In genomic region chr3:170350515-170351413, GRCh38 we compare ENCODE assay signal across 11 cellular contexts. TPM values are rescaled to one million over a fixed set of nuclear protein-coding genes. Genes with fewer than 3 reads are reported as not detected.
DNase-seq lines count a peak whose midpoint lies in the region; ATAC-seq lines count a peak whose summit lies in the region.
"Had no signal": no experiment of that assay in that cellular context is flagged by ENCODE, and none has a peak within 500 bp of the region (broad histone marks: within the 10 kb centered on the region; RNA-seq: fewer than 3 reads in every experiment).

No MANE protein-coding gene starts in this region.

- H3K27me3 ChIP-seq in H7 (ENCODE audit: control insufficient read depth, insufficient read depth, low read length), result no peaks in the 10 kb centered on the region
- H3K27me3 ChIP-seq: esophagus squamous epithelium had no signal

- intact Hi-C loops in sciatic nerve (cut with DNase I), result no loop called here

- no peak overlapping the region for H3K4me3 ChIP-seq in H7 (ENCODE audit: insufficient read depth, low read depth, low read length)
- H3K4me3 ChIP-seq: esophagus squamous epithelium had no signal

- peak; percentile 65 for DNase-seq in NCI-H69 (lab: John Stamatoyannopoulos, UW)
- DNase-seq in sciatic nerve (ENCODE audit: low spot score), result no peak
- DNase-seq in H7, result no peak
- DNase-seq in stimulated activated CD4-positive, alpha-beta T cell treated with anti-CD3 and anti-CD28 coated beads, Interleukin-2, amount 100 ng/mL, for 48 hours, result no peak
- DNase-seq in cerebellar cortex (ENCODE audit: low spot score), result no peak
- DNase-seq: DND-41, esophagus squamous epithelium, NCI-H446, SW 1271 had no signal

- no peaks in the 10 kb centered on the region for H3K36me3 ChIP-seq in H7 (replicated peaks; ENCODE audit: control insufficient read depth, insufficient read depth, low read length)

- ATAC-seq in GM19035 (IDR thresholded peaks at IDR 0.05; ENCODE audit: unreplicated experiment) (peak; percentile 36), HG02798 (IDR thresholded peaks at IDR 0.05; ENCODE audit: poor library complexity, unreplicated experiment) (peak; percentile 61), sciatic nerve (peak; percentile 60)

RNA-seq across cellular contexts. Expression of gene SKIL, which starts 6.8 kb away (rescaled TPM):
- total RNA-seq in sciatic nerve, result 85.2 TPM
- 102 and 165 TPM in 2 replicates for total RNA-seq in H7 (2014; rRNA removed; shearing (Covaris generic))
